ENCODE assay signal across 8 cellular contexts in the genomic region with DNA sequence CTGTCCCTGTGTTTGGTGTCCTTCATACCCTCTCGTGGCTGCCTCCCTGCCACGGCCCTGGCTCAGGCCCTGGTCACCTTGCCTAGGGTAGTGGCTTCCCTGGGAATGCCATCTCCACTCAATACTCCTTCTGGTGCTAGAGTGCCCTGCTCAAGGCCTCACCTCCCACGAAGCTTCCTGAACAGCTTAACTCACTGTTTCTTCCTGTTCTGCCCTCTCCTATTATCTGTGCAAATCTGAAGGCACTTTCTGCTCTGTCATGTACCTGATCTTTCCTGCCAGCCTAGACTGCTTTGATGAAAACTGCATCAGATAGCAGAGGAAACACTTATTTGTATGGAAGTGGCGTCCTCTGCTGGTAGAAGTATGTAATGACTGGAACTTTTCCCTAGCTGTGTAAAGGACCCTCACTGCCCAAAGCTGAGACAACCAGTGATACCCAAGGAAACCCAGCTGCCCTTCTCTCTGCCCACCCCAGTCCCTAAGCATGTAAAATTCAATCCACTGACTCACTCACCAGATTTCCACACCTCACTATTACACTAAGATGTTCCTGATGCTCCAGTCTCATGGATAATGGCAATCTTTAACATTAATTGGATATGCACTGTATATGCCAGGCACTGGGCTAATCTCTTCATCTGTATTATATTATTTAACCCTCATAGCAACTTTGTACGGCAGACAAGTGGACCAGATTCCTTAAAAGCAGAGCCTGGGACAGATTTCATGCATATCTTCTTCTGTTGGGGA. TPM values are rescaled to one million over a fixed set of nuclear protein-coding genes. Genes with fewer than 3 reads are reported as not detected.
DNase-seq lines count a peak whose midpoint lies in the region; ATAC-seq and TF ChIP-seq lines count a peak whose summit lies in the region.

No MANE protein-coding gene starts in this region.

- H3K4me1 Mint-ChIP-seq in activated CD4-positive, alpha-beta memory T cell treated with anti-CD3 and anti-CD28 coated beads, Interleukin-2, amount 10 ng/mL, durations not matched to agents 7 days and 5 days = peaks cover 36% of the 10 kb centered on the region

- no peaks in the 10 kb centered on the region for H3K9me3 ChIP-seq in prostate gland

- POLR2A ChIA-PET in activated CD4-positive, alpha-beta memory T cell treated with anti-CD3 and anti-CD28 coated beads, Interleukin-2, amount 10 ng/mL, durations not matched to agents 7 days and 5 days (lab: Charles Lee) = interaction anchor here (0.9 to 30.4 kb wide), 9 partner anchors 9 to 262 kb away, joined by 3 to 646 read pairs (median 3); a partner anchor contains a TSS

- peak; percentile 92 for DNase-seq in DMS 273 (lab: John Stamatoyannopoulos, UW; ENCODE audit: unreplicated experiment)
- DNase-seq in HK-2 (ENCODE audit: unreplicated experiment) = peak; percentile 57
- DNase-seq in NCI-H510A treated with DMSO at 0.1 percent for 48 hours (lab: John Stamatoyannopoulos, UW) = peak; percentile 85
- DNase-seq in activated CD4-positive, alpha-beta memory T cell treated with anti-CD3 and anti-CD28 coated beads, Interleukin-2, amount 10 ng/mL, durations not matched to agents 7 days and 5 days = peak; percentile 48
- peak; percentile 78 for DNase-seq in fibroblast of villous mesenchyme (ENCODE audit: low read depth)
- DNase-seq in prostate gland (ENCODE audit: low spot score) = peak; percentile 60
- DNase-seq in posterior vena cava (ENCODE audit: low spot score) = no peak

- no peaks in the 10 kb centered on the region for H3K27me3 ChIP-seq in prostate gland (replicated peaks; ENCODE audit: insufficient read depth)

- no peaks in the 10 kb centered on the region for H3K4me1 ChIP-seq in prostate gland (replicated peaks)

- H3K36me3 Mint-ChIP-seq in activated CD4-positive, alpha-beta memory T cell treated with anti-CD3 and anti-CD28 coated beads, Interleukin-2, amount 10 ng/mL, durations not matched to agents 7 days and 5 days (ENCODE audit: low read depth) = no peaks in the 10 kb centered on the region

- no peak for TF ChIP-seq POLR2A in prostate gland (IDR thresholded peaks at IDR 0.05)

- no peaks in the 10 kb centered on the region for H3K27me3 Mint-ChIP-seq in activated CD4-positive, alpha-beta memory T cell treated with anti-CD3 and anti-CD28 coated beads, Interleukin-2, amount 10 ng/mL, durations not matched to agents 7 days and 5 days

- H3K36me3 ChIP-seq in prostate gland = no peaks in the 10 kb centered on the region

- H3K27ac ChIP-seq in prostate gland = peak overlapping the region; percentile 69

- H3K4me3 ChIP-seq in fibroblast of villous mesenchyme (ENCODE audit: low read depth, low read length) = no peak overlapping the region
- no peak overlapping the region for H3K4me3 ChIP-seq in prostate gland

- H3K4me3 Mint-ChIP-seq in activated CD4-positive, alpha-beta memory T cell treated with anti-CD3 and anti-CD28 coated beads, Interleukin-2, amount 10 ng/mL, durations not matched to agents 7 days and 5 days = no peak overlapping the region

- CTCF ChIA-PET in activated CD4-positive, alpha-beta memory T cell treated with anti-CD3 and anti-CD28 coated beads, Interleukin-2, amount 10 ng/mL, durations not matched to agents 7 days and 5 days (lab: Charles Lee) = interaction anchor here (0.6 to 7.7 kb wide), 16 partner anchors 10 to 432 kb away, joined by 3 to 512 read pairs (median 4); a partner anchor contains a TSS

- TF ChIP-seq CTCF in fibroblast of villous mesenchyme (IDR thresholded peaks at IDR 0.05; ENCODE audit: insufficient read depth, low read depth, low read length) (peak; percentile 92), prostate gland (IDR thresholded peaks at IDR 0.05) (peak; percentile 91 to 95 (median 94))

- ATAC-seq in GM21367 (IDR thresholded peaks at IDR 0.05; ENCODE audit: unreplicated experiment) = no peak

- no peaks in the 10 kb centered on the region for H3K9me3 Mint-ChIP-seq in activated CD4-positive, alpha-beta memory T cell treated with anti-CD3 and anti-CD28 coated beads, Interleukin-2, amount 10 ng/mL, durations not matched to agents 7 days and 5 days

- WGBS in prostate gland = 27% methylated on average over 5 of the region's 5 CpGs

- intact Hi-C loops in prostate gland (cut with DNase I) (no loop called here), posterior vena cava (cut with DNase I) (no loop called here)

- H3K27ac Mint-ChIP-seq in activated CD4-positive, alpha-beta memory T cell treated with anti-CD3 and anti-CD28 coated beads, Interleukin-2, amount 10 ng/mL, durations not matched to agents 7 days and 5 days = no peak overlapping the region

RNA-seq across cellular contexts. Expression of a gene that starts 36.2 kb away (rescaled TPM):
- 100 to 1,000 TPM; 116 TPM for total RNA-seq in activated CD4-positive, alpha-beta memory T cell treated with anti-CD3 and anti-CD28 coated beads, Interleukin-2, amount 10 ng/mL, durations not matched to agents 7 days and 5 days
- total RNA-seq in fibroblast of villous mesenchyme = 6.4 and 13.8 TPM in 2 replicates
- total RNA-seq in prostate gland = 100 to 1,000 TPM in 1 of 2 donors, 10 to 100 TPM in 1; 91.0 to 131 TPM
- total RNA-seq in posterior vena cava = 100 to 1,000 TPM in 1 of 2 donors, 10 to 100 TPM in 1; 64.7 to 153 TPM

RNA-seq across cellular contexts. Expression of a gene that starts 39.6 kb away (rescaled TPM):
- total RNA-seq in activated CD4-positive, alpha-beta memory T cell treated with anti-CD3 and anti-CD28 coated beads, Interleukin-2, amount 10 ng/mL, durations not matched to agents 7 days and 5 days = under 1 TPM; 0.15 to 0.55 TPM
- under 0.01 TPM in 1 of 2 replicates, not detected in the other for total RNA-seq in fibroblast of villous mesenchyme
- total RNA-seq in prostate gland = 1 to 10 TPM in 1 of 2 donors, not detected in 1; 1.5 TPM
- under 1 TPM; 0.14 to 0.33 TPM for total RNA-seq in posterior vena cava
